Comparison of ENCODE assay signal across 19 cellular contexts in the genomic region with DNA sequence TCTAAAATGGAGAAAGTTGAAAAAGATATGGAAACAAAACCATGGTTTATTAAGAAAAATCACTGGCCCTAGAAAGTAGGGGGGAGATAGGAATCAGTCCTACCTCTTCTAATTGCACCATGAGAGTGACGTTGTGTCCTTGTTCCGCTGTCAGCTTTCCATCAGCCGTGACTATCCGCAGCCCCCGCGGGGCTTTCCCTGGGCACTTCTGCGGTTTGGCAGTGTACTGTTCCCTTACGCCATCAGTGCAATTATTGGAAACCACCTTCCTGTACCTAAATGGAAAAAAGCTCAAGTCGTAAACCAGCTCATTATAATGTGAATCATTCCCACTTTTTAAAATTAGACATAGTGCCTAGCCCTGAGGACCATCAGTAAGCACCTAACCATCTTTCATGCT.
DNase-seq lines count a peak whose midpoint lies in the region; ATAC-seq and FAIRE-seq lines count a peak whose summit lies in the region.
"Had no signal": no experiment of that assay in that cellular context is flagged by ENCODE, and none has a peak within 500 bp of the region (broad histone marks: within the 10 kb centered on the region; RNA-seq: fewer than 3 reads in every experiment).

No MANE protein-coding gene starts in this region.

- H3K27me3 Mint-ChIP-seq in activated naive CD4-positive, alpha-beta T cell treated with anti-CD3 and anti-CD28 coated beads for 36 hours (ENCODE audit: low read depth): peaks cover 2% of the 10 kb centered on the region
- no peaks in the 10 kb centered on the region for H3K27me3 Mint-ChIP-seq in stimulated activated naive B cell treated with anti-CD40 and anti-IgM and Interleukin-4, amounts not matched to agents 10 μg/mL and 1 μg/mL and 100 μg/mL, for 72 hours
- H3K27me3 Mint-ChIP-seq: effector memory CD8-positive, alpha-beta T cell had no signal

- H3K9me3 Mint-ChIP-seq in activated naive CD4-positive, alpha-beta T cell treated with anti-CD3 and anti-CD28 coated beads for 36 hours: no peaks in the 10 kb centered on the region
- H3K9me3 Mint-ChIP-seq in stimulated activated naive B cell treated with anti-CD40 and anti-IgM and Interleukin-4, amounts not matched to agents 10 μg/mL and 1 μg/mL and 100 μg/mL, for 72 hours: no peaks in the 10 kb centered on the region
- H3K9me3 Mint-ChIP-seq: CD8-positive, alpha-beta T cell had no signal

- H3K4me3 Mint-ChIP-seq in activated naive CD4-positive, alpha-beta T cell treated with anti-CD3 and anti-CD28 coated beads for 36 hours: no peak overlapping the region
- H3K4me3 Mint-ChIP-seq in stimulated activated naive B cell treated with anti-CD40 and anti-IgM and Interleukin-4, amounts not matched to agents 10 μg/mL and 1 μg/mL and 100 μg/mL, for 72 hours: no peak overlapping the region
- H3K4me3 Mint-ChIP-seq: CD8-positive, alpha-beta T cell; effector memory CD8-positive, alpha-beta T cell had no signal

- ATAC-seq in HG02642 (IDR thresholded peaks at IDR 0.05; ENCODE audit: poor library complexity, unreplicated experiment): peak; percentile 68
- ATAC-seq in stimulated activated naive B cell treated with anti-CD40 and anti-IgM and Interleukin-4, amounts not matched to agents 10 μg/mL and 1 μg/mL and 100 μg/mL, for 72 hours (replicated peaks): peak; percentile 29 to 64
- ATAC-seq: CD8-positive, alpha-beta T cell; effector memory CD8-positive, alpha-beta T cell; left lung had no signal

- no peaks in the 10 kb centered on the region for H3K36me3 ChIP-seq in H7 (replicated peaks; ENCODE audit: control insufficient read depth, insufficient read depth, low read length)
- H3K36me3 ChIP-seq: left lung, neutrophil, vagina had no signal

- CTCF ChIA-PET in activated naive CD4-positive, alpha-beta T cell treated with anti-CD3 and anti-CD28 coated beads for 36 hours (lab: Charles Lee): no interaction called here

- peak; percentile 4 for DNase-seq in activated naive CD4-positive, alpha-beta T cell treated with anti-CD3 and anti-CD28 coated beads for 36 hours
- DNase-seq in activated naive CD4-positive, alpha-beta T cell (lab: John Stamatoyannopoulos, UW): no peak
- peak; percentile 78 for DNase-seq in NOMO-1 treated with DMSO at 0.1 percent for 48 hours (lab: John Stamatoyannopoulos, UW; ENCODE audit: unreplicated experiment)
- no peak for DNase-seq in stimulated activated naive B cell treated with anti-CD40 and anti-IgM and Interleukin-4, amounts not matched to agents 10 μg/mL and 1 μg/mL and 100 μg/mL, for 72 hours
- no peak for DNase-seq in frontal cortex (ENCODE audit: low spot score in 2 of 2)
- DNase-seq in H7: no peak
- no peak for DNase-seq in dermis blood vessel endothelial cell
- DNase-seq: activated CD4-positive, alpha-beta T cell treated with anti-CD3 and anti-CD28 coated beads for 4 hours; caudate nucleus; CD8-positive, alpha-beta T cell; DND-41; effector memory CD8-positive, alpha-beta T cell; left lung; NCI-H774; SHP77 had no signal

- no peak for FAIRE-seq in frontal cortex (lab: Jason Lieb, UNC)
- FAIRE-seq: H1 had no signal

- no peaks in the 10 kb centered on the region for H3K4me1 Mint-ChIP-seq in activated naive CD4-positive, alpha-beta T cell treated with anti-CD3 and anti-CD28 coated beads for 36 hours (ENCODE audit: low read depth)
- no peaks in the 10 kb centered on the region for H3K4me1 Mint-ChIP-seq in stimulated activated naive B cell treated with anti-CD40 and anti-IgM and Interleukin-4, amounts not matched to agents 10 μg/mL and 1 μg/mL and 100 μg/mL, for 72 hours

- intact Hi-C loops in activated naive CD4-positive, alpha-beta T cell treated with anti-CD3 and anti-CD28 coated beads for 36 hours (cut with micrococcal nuclease): no loop called here

- no peaks in the 10 kb centered on the region for H3K27me3 ChIP-seq in H7 (ENCODE audit: control insufficient read depth, insufficient read depth, low read length)
- H3K27me3 ChIP-seq: left lung, neutrophil, vagina had no signal

- H3K4me3 ChIP-seq in H7 (ENCODE audit: insufficient read depth, low read depth, low read length): no peak overlapping the region
- H3K4me3 ChIP-seq: left lung, vagina had no signal

- H3K27ac Mint-ChIP-seq in activated naive CD4-positive, alpha-beta T cell treated with anti-CD3 and anti-CD28 coated beads for 36 hours: no peak overlapping the region
- no peak overlapping the region for H3K27ac Mint-ChIP-seq in stimulated activated naive B cell treated with anti-CD40 and anti-IgM and Interleukin-4, amounts not matched to agents 10 μg/mL and 1 μg/mL and 100 μg/mL, for 72 hours
- H3K27ac Mint-ChIP-seq: CD8-positive, alpha-beta T cell; effector memory CD8-positive, alpha-beta T cell had no signal

- H3K36me3 Mint-ChIP-seq in activated naive CD4-positive, alpha-beta T cell treated with anti-CD3 and anti-CD28 coated beads for 36 hours (ENCODE audit: low read depth): no peaks in the 10 kb centered on the region
- H3K36me3 Mint-ChIP-seq in stimulated activated naive B cell treated with anti-CD40 and anti-IgM and Interleukin-4, amounts not matched to agents 10 μg/mL and 1 μg/mL and 100 μg/mL, for 72 hours: no peaks in the 10 kb centered on the region
- H3K36me3 Mint-ChIP-seq: CD8-positive, alpha-beta T cell had no signal

Comparison
In these comparisons a context has a peak if more than half of its experiments do, and no peak if none do; other contexts are left out.
1. DNase-seq: peak in activated naive CD4-positive, alpha-beta T cell treated with anti-CD3 and anti-CD28 coated beads for 36 hours (single experiment) and NOMO-1 treated with DMSO at 0.1 percent for 48 hours (single experiment); none in activated naive CD4-positive, alpha-beta T cell (0 of 4), stimulated activated naive B cell treated with anti-CD40 and anti-IgM and Interleukin-4, amounts not matched to agents 10 μg/mL and 1 μg/mL and 100 μg/mL, for 72 hours (single experiment), frontal cortex (0 of 2), H7 (single experiment) and dermis blood vessel endothelial cell (single experiment).